1 cellular context compared by ENCODE assay signal in the genomic region with DNA sequence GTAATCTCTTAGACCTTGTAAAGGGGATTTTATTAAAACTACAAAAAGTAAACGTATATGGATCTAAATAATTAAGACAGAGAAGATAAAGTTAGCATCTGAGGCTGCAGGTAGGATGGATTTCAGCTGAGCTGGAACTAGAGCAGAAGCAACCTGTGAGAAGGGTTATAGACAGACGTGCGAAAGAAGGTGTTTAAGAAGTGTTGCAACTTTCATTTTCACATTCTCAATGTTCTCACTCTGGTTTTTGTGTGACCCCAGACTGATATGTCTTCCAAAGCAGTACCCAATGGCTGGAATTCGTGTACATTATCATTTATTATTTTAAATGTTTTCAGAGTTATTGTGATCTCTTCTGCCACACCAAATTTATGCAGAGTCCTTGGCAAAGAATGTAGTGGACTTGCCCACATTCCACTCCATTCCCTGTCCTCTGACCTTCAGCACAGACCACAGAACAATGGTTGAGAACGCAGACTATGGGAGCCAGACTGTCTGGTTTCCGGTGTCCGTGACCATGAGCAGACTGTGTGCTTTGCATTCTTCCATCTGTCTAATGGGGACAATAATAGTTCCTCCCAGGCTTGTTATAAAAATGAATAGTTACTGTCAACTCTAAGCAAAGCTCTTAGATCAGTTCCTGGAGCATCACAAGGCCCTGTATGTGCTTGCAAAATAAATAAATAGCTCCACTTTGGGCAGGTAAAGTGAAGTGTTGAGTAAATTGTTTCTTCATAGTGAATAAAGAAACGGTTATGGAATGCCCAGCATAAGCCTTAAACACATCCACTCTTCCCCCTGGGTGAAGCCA.
TF ChIP-seq lines count a peak whose summit lies in the region.

No MANE protein-coding gene starts in this region.

TF ChIP-seq in WTC11, 78 proteins besides CTCF, POLR2A, EP300 and RAD21 (continued from another document):
- TF ChIP-seq, protein P1, sequence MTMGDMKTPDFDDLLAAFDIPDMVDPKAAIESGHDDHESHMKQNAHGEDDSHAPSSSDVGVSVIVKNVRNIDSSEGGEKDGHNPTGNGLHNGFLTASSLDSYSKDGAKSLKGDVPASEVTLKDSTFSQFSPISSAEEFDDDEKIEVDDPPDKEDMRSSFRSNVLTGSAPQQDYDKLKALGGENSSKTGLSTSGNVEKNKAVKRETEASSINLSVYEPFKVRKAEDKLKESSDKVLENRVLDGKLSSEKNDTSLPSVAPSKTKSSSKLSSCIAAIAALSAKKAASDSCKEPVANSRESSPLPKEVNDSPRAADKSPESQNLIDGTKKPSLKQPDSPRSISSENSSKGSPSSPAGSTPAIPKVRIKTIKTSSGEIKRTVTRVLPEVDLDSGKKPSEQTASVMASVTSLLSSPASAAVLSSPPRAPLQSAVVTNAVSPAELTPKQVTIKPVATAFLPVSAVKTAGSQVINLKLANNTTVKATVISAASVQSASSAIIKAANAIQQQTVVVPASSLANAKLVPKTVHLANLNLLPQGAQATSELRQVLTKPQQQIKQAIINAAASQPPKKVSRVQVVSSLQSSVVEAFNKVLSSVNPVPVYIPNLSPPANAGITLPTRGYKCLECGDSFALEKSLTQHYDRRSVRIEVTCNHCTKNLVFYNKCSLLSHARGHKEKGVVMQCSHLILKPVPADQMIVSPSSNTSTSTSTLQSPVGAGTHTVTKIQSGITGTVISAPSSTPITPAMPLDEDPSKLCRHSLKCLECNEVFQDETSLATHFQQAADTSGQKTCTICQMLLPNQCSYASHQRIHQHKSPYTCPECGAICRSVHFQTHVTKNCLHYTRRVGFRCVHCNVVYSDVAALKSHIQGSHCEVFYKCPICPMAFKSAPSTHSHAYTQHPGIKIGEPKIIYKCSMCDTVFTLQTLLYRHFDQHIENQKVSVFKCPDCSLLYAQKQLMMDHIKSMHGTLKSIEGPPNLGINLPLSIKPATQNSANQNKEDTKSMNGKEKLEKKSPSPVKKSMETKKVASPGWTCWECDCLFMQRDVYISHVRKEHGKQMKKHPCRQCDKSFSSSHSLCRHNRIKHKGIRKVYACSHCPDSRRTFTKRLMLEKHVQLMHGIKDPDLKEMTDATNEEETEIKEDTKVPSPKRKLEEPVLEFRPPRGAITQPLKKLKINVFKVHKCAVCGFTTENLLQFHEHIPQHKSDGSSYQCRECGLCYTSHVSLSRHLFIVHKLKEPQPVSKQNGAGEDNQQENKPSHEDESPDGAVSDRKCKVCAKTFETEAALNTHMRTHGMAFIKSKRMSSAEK (CRISPR knock-in tag; IDR thresholded peaks at IDR 0.05; ENCODE audit: borderline replicate concordance) = no peak
- no peak for TF ChIP-seq NFYB (CRISPR knock-in tag; conservative IDR thresholded peaks at IDR 0.05; ENCODE audit: low read depth)
